Comparison of ENCODE assay signal across 29 cellular contexts in genomic region chr6:76835289-76835688, GRCh38.
"Had no signal": no experiment of that assay in that cellular context is flagged by ENCODE, and none has a peak within 500 bp of the region (broad histone marks: within the 10 kb centered on the region; RNA-seq: fewer than 3 reads in every experiment).

No MANE protein-coding gene starts in this region.

- H3K36me3 ChIP-seq: left ventricle myocardium inferior, pancreas, prostate gland, stomach, thyroid gland, transverse colon, upper lobe of right lung had no signal

- H3K9me3 ChIP-seq: left ventricle myocardium inferior, pancreas, prostate gland, stomach, testis, thyroid gland, transverse colon, upper lobe of right lung had no signal

- H3K27me3 ChIP-seq: pancreas, stomach, testis, thyroid gland, transverse colon, upper lobe of right lung had no signal

- DNase-seq: hippocampal formation; immature natural killer cell; left ventricle myocardium inferior; mesendoderm; naive B cell; natural killer cell; nephron progenitor cell; nucleus accumbens; pancreas; posterior cingulate gyrus; retina; right cardiac atrium; stimulated activated CD4-positive, alpha-beta T cell treated with anti-CD3 and anti-CD28 coated beads, Interleukin-12 subunit alpha, Interleukin-12 subunit beta, amount 100 ng/mL, for 4 hours; stimulated activated CD4-positive, alpha-beta T cell treated with anti-CD3 and anti-CD28 coated beads, Interleukin-15, amount 100 ng/mL, for 24 hours; stimulated activated CD4-positive, alpha-beta T cell treated with anti-CD3 and anti-CD28 coated beads, Interleukin-2, amount 100 ng/mL, for 24 hours; stimulated activated CD4-positive, alpha-beta T cell treated with anti-CD3 and anti-CD28 coated beads, Interleukin-4, amount 100 ng/mL, for 1 hour; stimulated activated naive B cell treated with anti-CD40 and anti-IgM and Interleukin-4, amounts not matched to agents 10 μg/mL and 1 μg/mL and 100 μg/mL, for 72 hours; stimulated activated naive CD8-positive, alpha-beta T cell treated with anti-CD3 and anti-CD28 coated beads, Interleukin-15, Interleukin-2, amounts not matched to agents 100 U/mL and 50 U/mL, for 24 hours; stomach; testis; thyroid gland; transverse colon; upper lobe of right lung had no signal

- H3K4me3 ChIP-seq: left ventricle myocardium inferior, lung, pancreas, prostate gland, skin epidermis, stomach, testis, thyroid gland, transverse colon, upper lobe of right lung had no signal

- H3K4me1 ChIP-seq: left ventricle myocardium inferior, prostate gland, stomach, thyroid gland, transverse colon, upper lobe of right lung had no signal

- FAIRE-seq: islet of Langerhans, pancreas, urothelium cell line had no signal

- H3K27ac ChIP-seq: left ventricle myocardium inferior, pancreas, prostate gland, skin epidermis, stomach, testis, thyroid gland, transverse colon, upper lobe of right lung had no signal

- ATAC-seq: natural killer cell; pancreas; right cardiac atrium; sciatic nerve; stimulated activated naive B cell treated with anti-CD40 and anti-IgM and Interleukin-4, amounts not matched to agents 10 μg/mL and 1 μg/mL and 100 μg/mL, for 72 hours; stimulated activated naive CD8-positive, alpha-beta T cell treated with anti-CD3 and anti-CD28 coated beads, Interleukin-15, Interleukin-2, amounts not matched to agents 100 U/mL and 50 U/mL, for 24 hours; upper lobe of right lung had no signal
